In the genomic region with DNA sequence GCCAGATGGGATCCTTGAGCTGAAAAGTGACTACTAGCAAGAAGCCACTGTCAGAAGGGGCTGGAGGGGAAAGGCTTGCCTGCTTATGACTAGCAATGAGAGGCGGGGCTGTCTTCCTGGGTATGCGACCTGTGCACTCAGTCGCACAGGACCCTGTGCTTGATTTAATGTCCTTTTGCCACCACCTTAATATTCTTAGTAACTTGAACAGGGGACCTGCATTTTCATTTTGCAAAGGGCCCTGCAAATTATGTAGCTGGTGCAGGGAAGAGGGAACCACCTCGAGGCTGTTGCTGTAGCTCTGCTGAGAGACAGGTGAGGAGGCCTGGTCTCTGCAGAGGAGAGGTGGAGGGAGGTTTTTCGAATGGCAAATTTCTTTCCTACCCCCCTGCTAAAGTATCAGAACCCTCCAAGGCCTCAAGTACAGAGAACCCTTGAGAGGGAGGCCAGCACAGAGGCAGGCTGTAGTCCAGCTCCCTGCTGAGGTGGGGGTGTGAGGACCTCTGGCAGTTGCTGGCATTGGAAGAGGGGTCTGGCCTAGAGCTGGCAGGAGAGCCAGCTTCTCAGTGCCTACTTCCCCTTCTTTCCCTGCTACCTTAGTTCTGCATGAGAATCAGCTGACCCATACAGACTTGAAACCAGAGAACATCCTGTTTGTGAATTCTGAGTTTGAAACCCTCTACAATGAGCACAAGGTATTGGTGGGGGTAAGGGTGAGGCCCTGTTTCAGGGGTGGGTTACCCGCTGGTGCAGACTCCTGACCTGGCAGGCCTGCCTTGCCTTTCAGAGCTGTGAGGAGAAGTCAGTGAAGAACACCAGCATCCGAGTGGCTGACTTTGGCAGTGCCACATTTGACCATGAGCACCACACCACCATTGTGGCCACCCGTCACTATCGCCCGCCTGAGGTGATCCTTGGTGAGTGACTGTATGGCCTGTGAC, we compare ENCODE assay signal across 12 cellular contexts. TPM values are rescaled to one million over a fixed set of nuclear protein-coding genes. Genes with fewer than 3 reads are reported as not detected.
DNase-seq lines count a peak whose midpoint lies in the region; ATAC-seq lines count a peak whose summit lies in the region.
"Had no signal": no experiment of that assay in that cellular context is flagged by ENCODE, and none has a peak within 500 bp of the region (broad histone marks: within the 10 kb centered on the region; RNA-seq: fewer than 3 reads in every experiment).

No MANE protein-coding gene starts in this region.

- H3K27me3 Mint-ChIP-seq in activated T-cell treated with anti-CD3 and anti-CD28 coated beads, Interleukin-2, amount 50 U/mL, for 72 hours (ENCODE audit: low read depth), result no peaks in the 10 kb centered on the region
- H3K27me3 Mint-ChIP-seq in T-cell, result no peaks in the 10 kb centered on the region
- no peaks in the 10 kb centered on the region for H3K27me3 Mint-ChIP-seq in stimulated activated naive B cell treated with anti-CD40 and anti-IgM and Interleukin-4, amounts not matched to agents 10 μg/mL and 1 μg/mL and 100 μg/mL, for 72 hours

- peaks cover 10% of the 10 kb centered on the region for H3K4me1 Mint-ChIP-seq in activated T-cell treated with anti-CD3 and anti-CD28 coated beads, Interleukin-2, amount 50 U/mL, for 72 hours (ENCODE audit: low read depth)
- peaks cover 10 to 32% (median 23%) of the 10 kb centered on the region in 3 donors for H3K4me1 Mint-ChIP-seq in T-cell
- peaks cover 67 to 83% of the 10 kb centered on the region in 2 donors for H3K4me1 Mint-ChIP-seq in stimulated activated naive B cell treated with anti-CD40 and anti-IgM and Interleukin-4, amounts not matched to agents 10 μg/mL and 1 μg/mL and 100 μg/mL, for 72 hours

- POLR2A ChIA-PET in T-cell (lab: Charles Lee), result interaction anchor here in 1 of 2 donors (0.5 kb wide), 1 partner anchor 171 kb away, joined by 5 read pairs; no protein-coding TSS in a partner anchor

- H3K9me3 ChIP-seq in MG63, result no peaks in the 10 kb centered on the region

- H3K4me3 Mint-ChIP-seq in activated T-cell treated with anti-CD3 and anti-CD28 coated beads, Interleukin-2, amount 50 U/mL, for 72 hours, result no peak overlapping the region
- peak overlapping the region in 1 of 3 donors; percentile 4 for H3K4me3 Mint-ChIP-seq in T-cell
- H3K4me3 Mint-ChIP-seq in stimulated activated naive B cell treated with anti-CD40 and anti-IgM and Interleukin-4, amounts not matched to agents 10 μg/mL and 1 μg/mL and 100 μg/mL, for 72 hours, result peak overlapping the region; percentile 61 to 65

- CTCF ChIA-PET in T-cell (lab: Charles Lee), result interaction anchor here in 1 of 2 donors (1.0 kb wide), 1 partner anchor 10 kb away, joined by 3 read pairs; no protein-coding TSS in a partner anchor

- peak overlapping the region; percentile 70 for H3K27ac Mint-ChIP-seq in activated T-cell treated with anti-CD3 and anti-CD28 coated beads, Interleukin-2, amount 50 U/mL, for 72 hours
- peak overlapping the region; percentile 86 for H3K27ac Mint-ChIP-seq in T-cell
- peak overlapping the region; percentile 95 for H3K27ac Mint-ChIP-seq in stimulated activated naive B cell treated with anti-CD40 and anti-IgM and Interleukin-4, amounts not matched to agents 10 μg/mL and 1 μg/mL and 100 μg/mL, for 72 hours

- ATAC-seq in activated T-cell treated with anti-CD3 and anti-CD28 coated beads, Interleukin-2, amount 50 U/mL, for 72 hours (replicated peaks in 1 of 2), result peak in 1 of 2 donors; percentile 16
- ATAC-seq in HG02798 (IDR thresholded peaks at IDR 0.05; ENCODE audit: poor library complexity, unreplicated experiment) (peak; percentile 50), T-cell (replicated peaks in 1 of 4) (peak; percentile 51 to 77 (median 62)), HG03378 (IDR thresholded peaks at IDR 0.05; ENCODE audit: unreplicated experiment) (no peak), HG03442 (IDR thresholded peaks at IDR 0.05; ENCODE audit: unreplicated experiment) (no peak)
- peak; percentile 66 to 75 for ATAC-seq in stimulated activated naive B cell treated with anti-CD40 and anti-IgM and Interleukin-4, amounts not matched to agents 10 μg/mL and 1 μg/mL and 100 μg/mL, for 72 hours (replicated peaks)

- no peak for DNase-seq in activated T-cell treated with anti-CD3 and anti-CD28 coated beads, Interleukin-2, amount 50 U/mL, for 72 hours
- DNase-seq in activated T-cell treated with anti-CD3 and anti-CD28 coated beads, Interleukin-2, amount 50 U/mL, for 1 hour, result no peak
- DNase-seq in T-cell (peak in 1 of 34 experiments; percentile 20), MG63 (no peak)
- DNase-seq in stimulated activated naive B cell treated with anti-CD40 and anti-IgM and Interleukin-4, amounts not matched to agents 10 μg/mL and 1 μg/mL and 100 μg/mL, for 72 hours, result no peak
- DNase-seq: activated CD4-positive, alpha-beta T cell treated with anti-CD3 and anti-CD28 coated beads, Interleukin-2, amount 50 U/mL, for 48 hours; cerebellar nuclear complex; small intestine; stimulated activated naive CD4-positive, alpha-beta T cell treated with Interleukin-2 at 50 U/mL for 16 hours had no signal

- H3K36me3 Mint-ChIP-seq in activated T-cell treated with anti-CD3 and anti-CD28 coated beads, Interleukin-2, amount 50 U/mL, for 72 hours (ENCODE audit: insufficient read depth in 2 of 2), result peaks cover 11 to 15% of the 10 kb centered on the region in 2 donors
- peaks cover 63% of the 10 kb centered on the region for H3K36me3 Mint-ChIP-seq in T-cell
- peaks cover 37 to 79% of the 10 kb centered on the region in 2 donors for H3K36me3 Mint-ChIP-seq in stimulated activated naive B cell treated with anti-CD40 and anti-IgM and Interleukin-4, amounts not matched to agents 10 μg/mL and 1 μg/mL and 100 μg/mL, for 72 hours

- H3K9me3 Mint-ChIP-seq in activated T-cell treated with anti-CD3 and anti-CD28 coated beads, Interleukin-2, amount 50 U/mL, for 72 hours, result no peaks in the 10 kb centered on the region
- no peaks in the 10 kb centered on the region for H3K9me3 Mint-ChIP-seq in T-cell
- H3K9me3 Mint-ChIP-seq in stimulated activated naive B cell treated with anti-CD40 and anti-IgM and Interleukin-4, amounts not matched to agents 10 μg/mL and 1 μg/mL and 100 μg/mL, for 72 hours, result no peaks in the 10 kb centered on the region

- no peaks in the 10 kb centered on the region for H3K27me3 ChIP-seq in MG63

- H3K36me3 ChIP-seq in MG63, result peaks cover 95% of the 10 kb centered on the region

- H3K4me3 ChIP-seq in MG63, result no peak overlapping the region

RNA-seq across cellular contexts. Expression of gene CLK3, which starts 11.4 kb away (rescaled TPM):
- total RNA-seq in activated T-cell treated with anti-CD3 and anti-CD28 coated beads, Interleukin-2, amount 50 U/mL, for 72 hours, result 100 to 1,000 TPM; 116 to 120 TPM
- 100 to 1,000 TPM; 162 to 258 (median 180) TPM for total RNA-seq in T-cell
- total RNA-seq in MG63 (2014; rRNA removed; shearing (Covaris generic); ENCODE audit: low replicate concordance), result 17.5 and 18.8 TPM in 2 replicates

Comparison
In these comparisons a context has a peak if more than half of its experiments do, and no peak if none do; other contexts are left out.
1. ATAC-seq: peak in HG02798 (single experiment), T-cell (4 of 4) and stimulated activated naive B cell treated with anti-CD40 and anti-IgM and Interleukin-4, amounts not matched to agents 10 μg/mL and 1 μg/mL and 100 μg/mL, for 72 hours (2 of 2); none in HG03378 (single experiment) and HG03442 (single experiment).
2. H3K4me3 Mint-ChIP-seq: peak in stimulated activated naive B cell treated with anti-CD40 and anti-IgM and Interleukin-4, amounts not matched to agents 10 μg/mL and 1 μg/mL and 100 μg/mL, for 72 hours (2 of 2); none in activated T-cell treated with anti-CD3 and anti-CD28 coated beads, Interleukin-2, amount 50 U/mL, for 72 hours (0 of 2).
3. Peak in every context shown above with its lines, with median percentiles within 50 percentile points of each other: H3K27ac Mint-ChIP-seq.